ENCODE assay signal across 8 cellular contexts in genomic region chr12:57229634-57230380, GRCh38. TPM values are rescaled to one million over a fixed set of nuclear protein-coding genes. Genes with fewer than 3 reads are reported as not detected.
DNase-seq lines count a peak whose midpoint lies in the region; TF ChIP-seq lines count a peak whose summit lies in the region.

Gene SHMT2 (plus strand): TSS chr12:57229711. CDS start chr12:57229779, 68 bp downstream.

- TF ChIP-seq POLR2A in NB4 (IDR thresholded peaks at IDR 0.05; ENCODE audit: extremely low read depth, insufficient read length), result peak; percentile 81

- H3K4me3 Mint-ChIP-seq in activated naive CD4-positive, alpha-beta T cell treated with anti-CD3 and anti-CD28 coated beads, Interleukin-2, amount 10 ng/mL, durations not matched to agents 7 days and 5 days, result peak within 1 kb of the TSS; percentile 92

- DNase-seq in HCEC 1CT, result peak; percentile 92
- peak; percentile 96 for DNase-seq in NB4 (ENCODE audit: low read depth)
- DNase-seq in SK-N-DZ (ENCODE audit: low spot score), result peak; percentile 98
- peak; percentile 95 for DNase-seq in activated naive CD4-positive, alpha-beta T cell treated with anti-CD3 and anti-CD28 coated beads, Interleukin-2, amount 10 ng/mL, durations not matched to agents 7 days and 5 days
- peak; percentile 93 for DNase-seq in globus pallidus (ENCODE audit: low spot score)
- peak; percentile 79 for DNase-seq in non-pigmented ciliary epithelial cell (ENCODE audit: low read depth)
- DNase-seq in substantia nigra (lab: John Stamatoyannopoulos, UW), result peak; percentile 46 to 94 (median 85)

- H3K36me3 ChIP-seq in ES-I3 (ENCODE audit: insufficient read depth, low read length), result peaks cover 20% of the 10 kb centered on the region; the same call in 1 of the 2 replicates

- peak within 1 kb of the TSS; percentile 76 for H3K27ac ChIP-seq in substantia nigra (ENCODE audit: low read depth, low read length, poor library complexity, severe bottlenecking)

- peak within 1 kb of the TSS; percentile 96 for H3K9ac ChIP-seq in ES-I3 (ENCODE audit: low read depth, low read length)

- TF ChIP-seq CTCF in NB4 (IDR thresholded peaks at IDR 0.05; ENCODE audit: low read depth, low read length), result no peak

- H3K4me1 Mint-ChIP-seq in activated naive CD4-positive, alpha-beta T cell treated with anti-CD3 and anti-CD28 coated beads, Interleukin-2, amount 10 ng/mL, durations not matched to agents 7 days and 5 days, result peaks cover 76% of the 10 kb centered on the region

- peak within 1 kb of the TSS; percentile 87 for H3K4me3 ChIP-seq in NB4 (ENCODE audit: low read depth, low read length)

- CTCF ChIA-PET in activated naive CD4-positive, alpha-beta T cell treated with anti-CD3 and anti-CD28 coated beads, Interleukin-2, amount 10 ng/mL, durations not matched to agents 7 days and 5 days (lab: Charles Lee), result interaction anchor here (1.1 to 13.5 kb wide), 8 partner anchors 10 to 229 kb away, joined by 3 to 281 read pairs (median 4); a partner anchor contains a TSS

- peak within 1 kb of the TSS; percentile 89 for H3K27ac Mint-ChIP-seq in activated naive CD4-positive, alpha-beta T cell treated with anti-CD3 and anti-CD28 coated beads, Interleukin-2, amount 10 ng/mL, durations not matched to agents 7 days and 5 days

- peaks cover 48% of the 10 kb centered on the region for H3K36me3 Mint-ChIP-seq in activated naive CD4-positive, alpha-beta T cell treated with anti-CD3 and anti-CD28 coated beads, Interleukin-2, amount 10 ng/mL, durations not matched to agents 7 days and 5 days

- H3K27me3 Mint-ChIP-seq in activated naive CD4-positive, alpha-beta T cell treated with anti-CD3 and anti-CD28 coated beads, Interleukin-2, amount 10 ng/mL, durations not matched to agents 7 days and 5 days, result peaks cover 36% of the 10 kb centered on the region

- peaks cover 15% of the 10 kb centered on the region for H3K4me1 ChIP-seq in ES-I3 (ENCODE audit: insufficient read depth, low read length)

- no peaks in the 10 kb centered on the region for H3K9me3 Mint-ChIP-seq in activated naive CD4-positive, alpha-beta T cell treated with anti-CD3 and anti-CD28 coated beads, Interleukin-2, amount 10 ng/mL, durations not matched to agents 7 days and 5 days

- no peaks in the 10 kb centered on the region for H3K9me3 ChIP-seq in ES-I3 (ENCODE audit: control insufficient read depth, insufficient read depth, low read length)

RNA-seq across cellular contexts. Expression of gene SHMT2, which starts in this region (rescaled TPM):
- polyA plus RNA-seq in SK-N-DZ (2014; cell fraction: cytosol; rRNA removed), result 426 and 435 TPM in 2 replicates
- 221 and 320 TPM in 2 replicates for polyA plus RNA-seq in SK-N-DZ (2014; cell fraction: nucleus; rRNA removed)

Comparison
In these comparisons a context has a peak if more than half of its experiments do, and no peak if none do; other contexts are left out.
1. Peak in every context shown above with its lines: DNase-seq, H3K4me3 ChIP-seq and H3K27ac ChIP-seq.